ENCODE assay signal across 19 cellular contexts in genomic region chr7:117083648-117084047, GRCh38.
DNase-seq lines count a peak whose midpoint lies in the region; ATAC-seq, FAIRE-seq and TF ChIP-seq lines count a peak whose summit lies in the region.
"Had no signal": no experiment of that assay in that cellular context is flagged by ENCODE, and none has a peak within 500 bp of the region (broad histone marks: within the 10 kb centered on the region; RNA-seq: fewer than 3 reads in every experiment).

No MANE protein-coding gene starts in this region.

- peak overlapping the region in 9 of 11 experiments; percentile 2 to 44 (median 25); a peak in 12 of 22 replicates for H3K4me2 ChIP-seq in BLaER1 treated with 17β-estradiol and CSF1 and Interleukin-3, amounts not matched to agents 10 nM and 100 nM
- H3K4me2 ChIP-seq in keratinocyte (ENCODE audit: control insufficient read depth, extremely low read depth, insufficient read depth, low read depth, low read length): peak overlapping the region; percentile 66
- H3K4me2 ChIP-seq: PC-9 had no signal

- no peaks in the 10 kb centered on the region for H3K9me1 ChIP-seq in keratinocyte (ENCODE audit: control insufficient read depth, extremely low read depth, insufficient read depth, low read length)

- no peak overlapping the region for H3K4me3 ChIP-seq in BLaER1 treated with 17β-estradiol and CSF1 and Interleukin-3, amounts not matched to agents 10 nM and 100 nM
- H3K4me3 ChIP-seq in keratinocyte (ENCODE audit: control insufficient read depth in 2 of 3, extremely low read depth in 1 of 3, insufficient read depth in 2 of 3, low read depth in 1 of 3, low read length in 3 of 3): no peak overlapping the region
- no peak overlapping the region for H3K4me3 ChIP-seq in adrenal gland
- H3K4me3 ChIP-seq: K562, PC-9 had no signal

- peaks cover 24% of the 10 kb centered on the region for H3K4me1 Mint-ChIP-seq in stimulated activated naive CD8-positive, alpha-beta T cell treated with anti-CD3 and anti-CD28 coated beads, Interleukin-15, amount 100 ng/mL, for 72 hours

- H3K27ac ChIP-seq in BLaER1 treated with 17β-estradiol and CSF1 and Interleukin-3, amounts not matched to agents 10 nM and 100 nM: no peak overlapping the region
- H3K27ac ChIP-seq in keratinocyte (ENCODE audit: control insufficient read depth, insufficient read depth, low read length): peak overlapping the region; percentile 84
- H3K27ac ChIP-seq in adrenal gland: no peak overlapping the region
- H3K27ac ChIP-seq: HL-60, PC-9 had no signal

- H3K27ac Mint-ChIP-seq in stimulated activated naive CD8-positive, alpha-beta T cell treated with anti-CD3 and anti-CD28 coated beads, Interleukin-15, amount 100 ng/mL, for 72 hours: no peak overlapping the region
- H3K27ac Mint-ChIP-seq: CD8-positive, alpha-beta memory T cell; T-cell had no signal

- no peaks in the 10 kb centered on the region for H3K9me3 Mint-ChIP-seq in stimulated activated naive CD8-positive, alpha-beta T cell treated with anti-CD3 and anti-CD28 coated beads, Interleukin-15, amount 100 ng/mL, for 72 hours
- H3K9me3 Mint-ChIP-seq: CD8-positive, alpha-beta memory T cell; T-cell had no signal

- H3K4me1 ChIP-seq in BLaER1 treated with 17β-estradiol and CSF1 and Interleukin-3, amounts not matched to agents 10 nM and 100 nM: peaks cover 33 to 63% (median 49%) of the 10 kb centered on the region in 10 experiments
- H3K4me1 ChIP-seq in keratinocyte (ENCODE audit: control insufficient read depth, extremely low read depth, insufficient read depth, low read length) (peaks cover 43% of the 10 kb centered on the region), adrenal gland (replicated peaks in 1 of 2) (peaks cover 0 to 25% of the 10 kb centered on the region in 2 donors)

- H3K4me3 Mint-ChIP-seq in stimulated activated naive CD8-positive, alpha-beta T cell treated with anti-CD3 and anti-CD28 coated beads, Interleukin-15, amount 100 ng/mL, for 72 hours: no peak overlapping the region
- H3K4me3 Mint-ChIP-seq: CD8-positive, alpha-beta memory T cell; T-cell had no signal

- dilution Hi-C loops in keratinocyte (cut with MboI; ENCODE audit: extremely low pct_ligation_motif_present, low sequenced_read_pairs): no loop called here

- H3K27me3 ChIP-seq in BLaER1 treated with 17β-estradiol and CSF1 and Interleukin-3, amounts not matched to agents 10 nM and 100 nM: no peaks in the 10 kb centered on the region
- H3K27me3 ChIP-seq in keratinocyte (ENCODE audit: control insufficient read depth, extremely low read depth, insufficient read depth, low read length) (no peaks in the 10 kb centered on the region), adrenal gland (no peaks in the 10 kb centered on the region)

- intact Hi-C loops in adrenal gland (cut with DNase I): no loop called here

- TF ChIP-seq CTCF in keratinocyte (optimal IDR thresholded peaks at IDR 0.05 in 1 of 3, IDR thresholded peaks at IDR 0.05 in 1 of 3, conservative IDR thresholded peaks at IDR 0.05 in 1 of 3; ENCODE audit: extremely low read depth in 1 of 3, insufficient read depth in 2 of 3, low read length in 3 of 3): no peak
- TF ChIP-seq CTCF in adrenal gland (IDR thresholded peaks at IDR 0.05): no peak

- H3K79me2 ChIP-seq in keratinocyte (ENCODE audit: control insufficient read depth, insufficient read depth, low read length): no peaks in the 10 kb centered on the region

- peak; percentile 54 for DNase-seq in DMS53 (lab: John Stamatoyannopoulos, UW)
- DNase-seq in SHP77 treated with DMSO at 0.1 percent for 48 hours (lab: John Stamatoyannopoulos, UW): peak; percentile 10
- DNase-seq in keratinocyte (ENCODE audit: low read depth, low spot score): no peak
- DNase-seq in stimulated activated naive CD8-positive, alpha-beta T cell treated with anti-CD3 and anti-CD28 coated beads, Interleukin-15, amount 100 ng/mL, for 72 hours: no peak
- DNase-seq in adrenal gland: no peak
- DNase-seq: ACHN; CD8-positive, alpha-beta memory T cell; NCI-H1092 treated with DMSO at 0.1 percent for 48 hours; NCI-H187 treated with DMSO at 0.1 percent for 48 hours; NCI-H526; T-cell had no signal

- FAIRE-seq in keratinocyte (lab: Jason Lieb, UNC): no peak
- FAIRE-seq: GM12891, K562 had no signal

- no peak overlapping the region for H2AFZ ChIP-seq in keratinocyte (ENCODE audit: control insufficient read depth, low read length)
- H2AFZ ChIP-seq: PC-9 had no signal

- no peaks in the 10 kb centered on the region for H3K27me3 Mint-ChIP-seq in stimulated activated naive CD8-positive, alpha-beta T cell treated with anti-CD3 and anti-CD28 coated beads, Interleukin-15, amount 100 ng/mL, for 72 hours
- H3K27me3 Mint-ChIP-seq: T-cell had no signal

- no peaks in the 10 kb centered on the region for H4K20me1 ChIP-seq in BLaER1 treated with 17β-estradiol and CSF1 and Interleukin-3, amounts not matched to agents 10 nM and 100 nM
- H4K20me1 ChIP-seq in keratinocyte (ENCODE audit: control insufficient read depth, extremely low read depth, insufficient read depth, low read length): no peaks in the 10 kb centered on the region

- 55 to 69% (median 64%) methylated on average over 2 of the region's 2 CpGs for WGBS in adrenal gland, 4 donors

- no peaks in the 10 kb centered on the region for H3K36me3 ChIP-seq in BLaER1 treated with 17β-estradiol and CSF1 and Interleukin-3, amounts not matched to agents 10 nM and 100 nM
- H3K36me3 ChIP-seq in keratinocyte (ENCODE audit: control insufficient read depth in 2 of 2, extremely low read depth in 1 of 2, insufficient read depth in 2 of 2, low read length in 2 of 2) (no peaks in the 10 kb centered on the region), adrenal gland (replicated peaks in 1 of 2) (no peaks in the 10 kb centered on the region)

- ATAC-seq in stimulated activated naive CD8-positive, alpha-beta T cell treated with anti-CD3 and anti-CD28 coated beads, Interleukin-15, amount 100 ng/mL, for 72 hours: no peak
- ATAC-seq in HG02970 (IDR thresholded peaks at IDR 0.05; ENCODE audit: low FRiP score, unreplicated experiment) (no peak), GM21737 (IDR thresholded peaks at IDR 0.05; ENCODE audit: unreplicated experiment) (no peak)
- ATAC-seq: HCT116, T-cell had no signal

- no peak overlapping the region for H3K9ac ChIP-seq in BLaER1 treated with 17β-estradiol and CSF1 and Interleukin-3, amounts not matched to agents 10 nM and 100 nM
- no peak overlapping the region for H3K9ac ChIP-seq in keratinocyte (ENCODE audit: control insufficient read depth, extremely low read depth, insufficient read depth, low read length)

- H3K9me3 ChIP-seq in BLaER1 treated with 17β-estradiol and CSF1 and Interleukin-3, amounts not matched to agents 10 nM and 100 nM (replicated peaks in 1 of 11): no peaks in the 10 kb centered on the region
- no peaks in the 10 kb centered on the region for H3K9me3 ChIP-seq in keratinocyte (ENCODE audit: control insufficient read depth, low read depth, low read length)
- no peaks in the 10 kb centered on the region for H3K9me3 ChIP-seq in adrenal gland (replicated peaks in 1 of 3)

- no peak for TF ChIP-seq POLR2A in adrenal gland (IDR thresholded peaks at IDR 0.05)

Comparison
In these comparisons a context has a peak if more than half of its experiments do, and no peak if none do; other contexts are left out.
1. DNase-seq: peak in DMS53 (single experiment) and SHP77 treated with DMSO at 0.1 percent for 48 hours (single experiment); none in keratinocyte (single experiment), stimulated activated naive CD8-positive, alpha-beta T cell treated with anti-CD3 and anti-CD28 coated beads, Interleukin-15, amount 100 ng/mL, for 72 hours (0 of 2) and adrenal gland (0 of 7).